ENCODE assay signal across 29 cellular contexts in the genomic region with DNA sequence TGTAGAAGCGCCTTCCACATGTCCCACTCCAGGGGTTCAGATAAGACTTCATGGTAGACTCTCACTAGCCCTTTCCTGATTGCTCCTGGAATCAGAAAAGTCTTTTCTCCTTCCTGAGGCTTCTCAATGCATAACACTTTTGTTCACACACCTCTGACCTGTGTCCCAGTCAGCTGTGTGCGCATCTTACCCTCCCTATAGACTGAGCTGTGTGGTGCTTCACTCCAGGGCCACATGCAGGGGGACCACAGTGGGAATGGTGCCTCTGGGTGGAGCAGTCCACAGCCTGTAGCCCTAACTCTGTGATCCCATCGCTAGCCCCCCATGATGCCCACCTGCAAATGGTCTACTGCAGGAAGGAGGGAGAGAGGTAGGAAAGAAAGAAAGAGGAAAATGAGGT.
"Had no signal": no experiment of that assay in that cellular context is flagged by ENCODE, and none has a peak within 500 bp of the region (broad histone marks: within the 10 kb centered on the region; RNA-seq: fewer than 3 reads in every experiment).

No MANE protein-coding gene starts in this region.

- H3K27ac ChIP-seq: coronary artery, gastrocnemius medialis, heart left ventricle, hepatocyte, left lung, ovary, psoas muscle, sigmoid colon, testis, tibial artery, upper lobe of left lung had no signal

- FAIRE-seq: endometrium, urothelium cell line had no signal

- H3K4me3 Mint-ChIP-seq: effector memory CD8-positive, alpha-beta T cell; mesothelial cell of epicardium; natural killer cell treated with Interleukin-12 subunit alpha and Interleukin-12 subunit beta and Interleukin-15 and Interleukin-18, amount 100 ng/mL, for 72 hours; stimulated activated memory B cell treated with anti-CD40 and anti-IgM and Interleukin-4, amounts not matched to agents 10 μg/mL and 1 μg/mL and 100 μg/mL, for 72 hours had no signal

- H3K4me1 Mint-ChIP-seq: naive B cell; stimulated activated memory B cell treated with anti-CD40 and anti-IgM and Interleukin-4, amounts not matched to agents 10 μg/mL and 1 μg/mL and 100 μg/mL, for 72 hours had no signal

- DNase-seq: dermis blood vessel endothelial cell; effector memory CD8-positive, alpha-beta T cell; gastrocnemius medialis; heart left ventricle; left cardiac atrium; left lung; mesenchymal stem cell; mucosa of descending colon; naive B cell; nucleus accumbens; ovary; posterior cingulate gyrus; psoas muscle; right cardiac atrium; sigmoid colon; stimulated activated CD4-positive, alpha-beta T cell treated with anti-CD3 and anti-CD28 coated beads, Interleukin-2, amount 100 ng/mL, for 24 hours; stimulated activated CD4-positive, alpha-beta T cell treated with anti-CD3 and anti-CD28 coated beads, Interleukin-4, amount 100 ng/mL, for 24 hours; stimulated activated naive CD8-positive, alpha-beta T cell treated with anti-CD3 and anti-CD28 coated beads, Interleukin-15, Interleukin-2, amounts not matched to agents 100 U/mL and 50 U/mL, for 24 hours; substantia nigra; testis; tibial artery; upper lobe of left lung had no signal

- H3K4me1 ChIP-seq: gastrocnemius medialis, heart left ventricle, left lung, psoas muscle, sigmoid colon, tibial artery, upper lobe of left lung had no signal

- H3K36me3 Mint-ChIP-seq: mesothelial cell of epicardium; naive B cell; natural killer cell treated with Interleukin-12 subunit alpha and Interleukin-12 subunit beta and Interleukin-15 and Interleukin-18, amount 100 ng/mL, for 72 hours; stimulated activated memory B cell treated with anti-CD40 and anti-IgM and Interleukin-4, amounts not matched to agents 10 μg/mL and 1 μg/mL and 100 μg/mL, for 72 hours had no signal

- H3K9me3 Mint-ChIP-seq: effector memory CD8-positive, alpha-beta T cell; mesothelial cell of epicardium; natural killer cell treated with Interleukin-12 subunit alpha and Interleukin-12 subunit beta and Interleukin-15 and Interleukin-18, amount 100 ng/mL, for 72 hours; stimulated activated memory B cell treated with anti-CD40 and anti-IgM and Interleukin-4, amounts not matched to agents 10 μg/mL and 1 μg/mL and 100 μg/mL, for 72 hours had no signal

- H3K9me3 ChIP-seq: gastrocnemius medialis, heart left ventricle, left lung, mucosa of descending colon, ovary, psoas muscle, sigmoid colon, testis, tibial artery, upper lobe of left lung had no signal

- H3K27ac Mint-ChIP-seq: mesothelial cell of epicardium; natural killer cell treated with Interleukin-12 subunit alpha and Interleukin-12 subunit beta and Interleukin-15 and Interleukin-18, amount 100 ng/mL, for 72 hours; stimulated activated memory B cell treated with anti-CD40 and anti-IgM and Interleukin-4, amounts not matched to agents 10 μg/mL and 1 μg/mL and 100 μg/mL, for 72 hours had no signal

- H3K36me3 ChIP-seq: gastrocnemius medialis, heart left ventricle, left lung, ovary, sigmoid colon, tibial artery, upper lobe of left lung had no signal

- H3K27me3 ChIP-seq: gastrocnemius medialis, heart left ventricle, hepatocyte, left lung, ovary, sigmoid colon, testis, tibial artery, upper lobe of left lung had no signal

- H3K4me3 ChIP-seq: coronary artery, gastrocnemius medialis, heart left ventricle, hepatocyte, left lung, mucosa of descending colon, ovary, psoas muscle, sigmoid colon, testis, tibial artery, upper lobe of left lung had no signal
